9 cellular contexts compared by ENCODE assay signal in the genomic region with DNA sequence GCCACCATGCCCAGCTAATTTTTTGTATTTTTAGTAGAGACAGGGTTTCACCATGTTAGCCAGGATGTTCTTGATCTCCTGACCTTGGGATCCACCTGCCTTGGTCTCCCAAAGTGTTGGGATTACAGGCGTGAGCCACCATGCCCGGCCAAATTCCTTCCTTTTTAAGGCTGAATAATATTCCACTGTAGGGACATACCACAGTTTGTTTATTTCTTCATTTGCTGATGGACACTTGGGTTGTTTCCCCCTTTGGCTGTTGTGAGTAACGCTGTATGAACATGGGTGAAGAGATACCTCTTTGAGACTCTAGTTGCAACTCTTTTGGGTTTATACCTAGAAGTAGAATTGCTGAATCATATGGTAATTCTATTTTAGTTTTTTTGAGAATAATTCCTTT. TPM values are rescaled to one million over a fixed set of nuclear protein-coding genes. Genes with fewer than 3 reads are reported as not detected.
"Had no signal": no experiment of that assay in that cellular context is flagged by ENCODE, and none has a peak within 500 bp of the region (broad histone marks: within the 10 kb centered on the region; RNA-seq: fewer than 3 reads in every experiment).

No MANE protein-coding gene starts in this region.

- H3K4me2 ChIP-seq: KMS-11 had no signal

- H3K27ac ChIP-seq: HL-60, KMS-11 had no signal

- FAIRE-seq: HepG2, HTR-8/SVneo had no signal

- ATAC-seq: HepG2 had no signal

- H3K9ac ChIP-seq: KMS-11 had no signal

- DNase-seq: IMR-90, KBM-7, KG1 had no signal

RNA-seq across cellular contexts. Expression of gene MGAT5B, which starts 13.1 kb away (rescaled TPM):
- total RNA-seq: HT-29 had no signal
- polyA plus RNA-seq: IgD-negative memory B cell had no signal
